In genomic region chr17:37133131-37133530, GRCh38 we compare ENCODE assay signal across 18 cellular contexts.
"Had no signal": no experiment of that assay in that cellular context is flagged by ENCODE, and none has a peak within 500 bp of the region (broad histone marks: within the 10 kb centered on the region; RNA-seq: fewer than 3 reads in every experiment).

No MANE protein-coding gene starts in this region.

- DNase-seq: activated CD4-positive, alpha-beta T cell treated with anti-CD3 and anti-CD28 coated beads, Interleukin-2, amount 50 U/mL, for 48 hours; activated CD8-positive, alpha-beta memory T cell treated with anti-CD3 and anti-CD28 coated beads, Interleukin-2, amount 10 ng/mL, durations not matched to agents 7 days and 5 days; activated effector memory CD4-positive, alpha-beta T cell treated with anti-CD3 and anti-CD28 coated beads, Interleukin-2, amount 50 U/mL, for 16 hours; activated T-cell treated with anti-CD3 and anti-CD28 coated beads, Interleukin-2, amount 50 U/mL, for 4 hours; amygdala; cerebellar nuclear complex; hypothalamus; lower lobe of right lung; naive B cell; stimulated activated CD4-positive, alpha-beta T cell treated with anti-CD3 and anti-CD28 coated beads, Interleukin-2, amount 100 ng/mL, for 48 hours; stimulated activated naive CD8-positive, alpha-beta T cell treated with anti-CD3 and anti-CD28 coated beads, Interleukin-15, Interleukin-2, amounts not matched to agents 100 U/mL and 50 U/mL, for 24 hours; T-helper 2 cell; upper lobe of right lung had no signal

- ATAC-seq: activated CD4-positive, CD25-positive, alpha-beta regulatory T cell treated with anti-CD3 and anti-CD28 coated beads, Interleukin-2, amount 50 U/mL, for 24 hours; activated CD8-positive, alpha-beta memory T cell treated with anti-CD3 and anti-CD28 coated beads, Interleukin-2, amount 10 ng/mL, durations not matched to agents 7 days and 5 days; activated naive CD4-positive, alpha-beta T cell treated with anti-CD3 and anti-CD28 coated beads, Interleukin-2, amount 50 U/mL, for 72 hours; activated T-cell treated with anti-CD3 and anti-CD28 coated beads, Interleukin-2, amount 50 U/mL, for 4 hours; lower lobe of right lung; sciatic nerve; stimulated activated naive CD8-positive, alpha-beta T cell treated with anti-CD3 and anti-CD28 coated beads, Interleukin-15, Interleukin-2, amounts not matched to agents 100 U/mL and 50 U/mL, for 24 hours; upper lobe of right lung had no signal

- H3K27me3 ChIP-seq: suprapubic skin, upper lobe of right lung had no signal

- H3K4me1 ChIP-seq: lower lobe of right lung, prostate gland, suprapubic skin, upper lobe of right lung had no signal

- H3K4me3 ChIP-seq: lower lobe of right lung, prostate gland, suprapubic skin, upper lobe of right lung had no signal

- H3K9me3 ChIP-seq: lower lobe of right lung, prostate gland, suprapubic skin, upper lobe of right lung had no signal

- H3K36me3 ChIP-seq: prostate gland had no signal

- H3K27ac ChIP-seq: lower lobe of right lung, suprapubic skin, upper lobe of right lung had no signal
